ENCODE assay signal across 11 cellular contexts in the genomic region with DNA sequence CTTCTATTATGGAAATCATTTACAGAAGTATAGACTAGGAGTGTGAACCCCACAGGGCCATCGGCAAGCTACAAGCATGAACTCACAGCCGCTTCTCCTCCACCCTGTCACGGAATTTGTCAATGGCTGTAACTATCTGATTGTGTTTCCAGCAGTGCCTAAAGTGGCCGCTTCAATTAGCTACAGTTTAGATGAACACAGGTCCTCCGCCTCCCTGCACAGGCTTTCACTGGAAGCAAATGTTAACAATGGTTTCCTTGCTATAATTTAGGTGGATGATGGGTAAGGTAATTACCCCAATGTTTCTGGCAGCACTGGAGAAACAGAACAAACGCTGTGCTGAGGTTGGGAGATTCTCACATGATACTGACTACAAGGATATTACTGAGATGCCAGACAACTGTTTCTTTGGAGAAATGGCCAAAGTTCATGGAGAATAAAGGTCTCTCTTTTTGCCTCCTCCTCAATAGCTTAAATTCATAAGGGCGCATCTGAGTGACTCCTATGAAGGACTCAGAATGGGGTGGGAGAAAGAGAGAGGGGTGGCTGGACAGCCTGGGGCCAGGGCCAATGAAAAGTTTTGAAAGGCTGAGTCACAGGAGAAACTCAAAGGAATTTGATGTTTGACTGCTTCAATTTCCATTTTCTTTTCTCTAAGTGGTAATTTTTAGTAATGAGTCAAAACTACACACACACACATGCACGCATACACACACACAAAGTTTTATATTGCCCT.
A peak's percentile ranks its signal among the peaks of the same experiment; 100 is the strongest.
DNase-seq lines count a peak whose midpoint lies in the region; ATAC-seq and TF ChIP-seq lines count a peak whose summit lies in the region.
"Had no signal": no experiment of that assay in that cellular context is flagged by ENCODE, and none has a peak within 500 bp of the region (broad histone marks: within the 10 kb centered on the region; RNA-seq: fewer than 3 reads in every experiment).

No MANE protein-coding gene starts in this region.

- H3K4me3 ChIP-seq in fibroblast of villous mesenchyme (ENCODE audit: low read depth, low read length) (no peak overlapping the region), parathyroid adenoma (ENCODE audit: low read depth, low read length) (no peak overlapping the region)

- H3K9ac ChIP-seq in parathyroid adenoma = no peak overlapping the region

- DNase-seq in Caki2 (ENCODE audit: low read depth) = peak; percentile 86
- peak; percentile 24 for DNase-seq in fibroblast of villous mesenchyme (ENCODE audit: low read depth)
- no peak for DNase-seq in GF-D8 (lab: John Stamatoyannopoulos, UW)
- no peak for DNase-seq in NCI-H1092 (lab: John Stamatoyannopoulos, UW)
- DNase-seq: activated naive CD8-positive, alpha-beta T cell treated with anti-CD3 and anti-CD28 coated beads for 36 hours; stimulated activated CD4-positive, alpha-beta T cell treated with anti-CD3 and anti-CD28 coated beads, Interleukin-1b, Interleukin-23, amount 100 ng/mL, for 48 hours had no signal

- no peak overlapping the region for H3K4me2 ChIP-seq in parathyroid adenoma (ENCODE audit: low read length)

- no peak for TF ChIP-seq POLR2A in GM18505 (IDR thresholded peaks at IDR 0.05; ENCODE audit: borderline replicate concordance, extremely low read depth, insufficient read depth, insufficient read length)

- H3K27ac ChIP-seq in parathyroid adenoma = peak overlapping the region; percentile 12

- no peaks in the 10 kb centered on the region for H3K36me3 ChIP-seq in parathyroid adenoma (ENCODE audit: control insufficient read depth, insufficient read depth, low read length)

- TF ChIP-seq CTCF in fibroblast of villous mesenchyme (IDR thresholded peaks at IDR 0.05; ENCODE audit: insufficient read depth, low read depth, low read length) = no peak
- no peak for TF ChIP-seq CTCF in parathyroid adenoma (IDR thresholded peaks at IDR 0.05)

- H2AFZ ChIP-seq in parathyroid adenoma = peak overlapping the region; percentile 53

- no peaks in the 10 kb centered on the region for H3K27me3 ChIP-seq in parathyroid adenoma (ENCODE audit: control insufficient read depth, insufficient read depth, low read length)

- in situ Hi-C loops in Caki2 (cut with HindIII; ENCODE audit: low pct_unique_long_range_greater_than_20kb, low sequenced_read_pairs) = no loop called here

- peaks cover 11% of the 10 kb centered on the region for H3K4me1 ChIP-seq in parathyroid adenoma

- peak; percentile 74 for ATAC-seq in SK-N-SH treated with all-trans-retinoic acid at 6 μM for 48 hours
- ATAC-seq in GM18505 (IDR thresholded peaks at IDR 0.05; ENCODE audit: unreplicated experiment) = no peak
- no peak for ATAC-seq in HG02870 (IDR thresholded peaks at IDR 0.05; ENCODE audit: unreplicated experiment)
- ATAC-seq: left lobe of liver had no signal

- H3K9me3 ChIP-seq in parathyroid adenoma (ENCODE audit: control insufficient read depth, low read length) = no peaks in the 10 kb centered on the region

- H3K79me2 ChIP-seq in parathyroid adenoma = no peaks in the 10 kb centered on the region

TF ChIP-seq in SK-N-SH treated with all-trans-retinoic acid at 6 μM for 48 hours, 23 proteins besides CTCF, POLR2A, EP300 and RAD21 (continues in another document):
- TF ChIP-seq PATZ1 (CRISPR knock-in tag; IDR thresholded peaks at IDR 0.05; ENCODE audit: borderline replicate concordance) = no peak
- no peak for TF ChIP-seq BACH2 (CRISPR knock-in tag; IDR thresholded peaks at IDR 0.05; ENCODE audit: borderline replicate concordance)
- TF ChIP-seq CSDC2 (CRISPR knock-in tag; IDR thresholded peaks at IDR 0.05) = no peak
- TF ChIP-seq ZNF8 (CRISPR knock-in tag; IDR thresholded peaks at IDR 0.05) = no peak
- no peak for TF ChIP-seq ZNF70 (CRISPR knock-in tag; IDR thresholded peaks at IDR 0.05)
- TF ChIP-seq ZFP3 (CRISPR knock-in tag; IDR thresholded peaks at IDR 0.05) = no peak
- no peak for TF ChIP-seq CREB5 (CRISPR knock-in tag; IDR thresholded peaks at IDR 0.05; ENCODE audit: low read depth)
- no peak for TF ChIP-seq SNAI2 (CRISPR knock-in tag; IDR thresholded peaks at IDR 0.05)
- no peak for TF ChIP-seq CSRNP3 (CRISPR knock-in tag; IDR thresholded peaks at IDR 0.05)
- TF ChIP-seq OSR1 (CRISPR knock-in tag; IDR thresholded peaks at IDR 0.05) = no peak
- no peak for TF ChIP-seq TSHZ2 (CRISPR knock-in tag; IDR thresholded peaks at IDR 0.05)
- TF ChIP-seq PPARA (CRISPR knock-in tag; IDR thresholded peaks at IDR 0.05; ENCODE audit: borderline replicate concordance) = no peak
- no peak for TF ChIP-seq POU6F1 (CRISPR knock-in tag; IDR thresholded peaks at IDR 0.05; ENCODE audit: borderline replicate concordance, low read depth)
- TF ChIP-seq ZNF565 (CRISPR knock-in tag; conservative IDR thresholded peaks at IDR 0.05; ENCODE audit: low read depth) = no peak
- no peak for TF ChIP-seq ZC3H10 (CRISPR knock-in tag; IDR thresholded peaks at IDR 0.05)
- TF ChIP-seq RARB (CRISPR knock-in tag; IDR thresholded peaks at IDR 0.05) = no peak

Comparison
In these comparisons a context has a peak if more than half of its experiments do, and no peak if none do; other contexts are left out.
1. DNase-seq: peak in Caki2 (single experiment) and fibroblast of villous mesenchyme (single experiment); none in GF-D8 (single experiment) and NCI-H1092 (single experiment).